Comparison of ENCODE assay signal across 8 cellular contexts in the genomic region with DNA sequence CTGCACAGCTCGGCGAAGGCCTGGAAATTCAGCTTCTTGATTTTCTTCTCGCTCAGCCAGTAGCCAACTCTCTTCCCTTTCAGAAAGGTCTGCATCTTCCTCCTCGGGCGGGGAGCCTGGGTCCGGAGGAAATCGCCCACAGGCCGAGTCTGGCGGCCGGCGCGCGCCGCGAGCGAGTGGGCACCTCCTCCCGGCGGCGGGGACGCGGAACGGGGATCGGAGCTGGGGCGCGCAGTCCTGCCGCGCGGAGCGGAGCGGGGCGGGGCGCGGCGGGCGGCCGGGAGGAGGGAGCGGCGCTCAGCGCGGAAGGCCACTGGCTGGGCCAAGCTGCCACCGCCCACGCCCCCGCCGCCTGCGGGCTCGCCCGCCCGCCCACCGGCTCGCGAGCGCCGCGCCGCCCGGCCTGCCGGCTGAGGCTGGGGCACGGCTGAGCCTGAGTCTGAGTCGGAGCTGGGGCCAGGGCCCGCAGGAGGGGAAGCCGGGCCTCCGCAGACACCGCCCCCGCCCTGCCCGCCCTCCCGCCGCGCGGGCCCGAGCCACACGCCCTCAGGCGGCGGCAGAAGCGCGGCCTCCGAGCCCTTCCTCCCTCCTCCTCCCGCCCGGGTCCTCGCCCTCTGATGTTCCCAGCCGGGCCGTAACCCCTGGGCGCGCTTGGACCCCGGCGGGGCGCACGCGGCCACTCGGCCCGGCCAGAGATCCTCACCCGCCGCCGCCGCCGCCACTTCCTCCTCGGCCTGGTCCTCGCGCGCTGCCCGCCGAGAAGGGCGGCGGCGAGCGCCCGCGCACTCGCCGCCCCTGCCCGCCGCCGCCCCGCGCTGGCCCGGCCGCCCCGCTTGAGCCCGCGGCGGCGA. TPM values are rescaled to one million over a fixed set of nuclear protein-coding genes. Genes with fewer than 3 reads are reported as not detected.
DNase-seq lines count a peak whose midpoint lies in the region; ATAC-seq and TF ChIP-seq lines count a peak whose summit lies in the region.

No MANE protein-coding gene starts in this region.

- DNase-seq in GM13976 (ENCODE audit: low spot score) (peak; percentile 90), NCI-H1417 (lab: John Stamatoyannopoulos, UW) (peak; percentile 93 to 96 (median 93)), T-helper 17 cell (peak; percentile 74 to 86 (median 82)), hepatic stellate cell (ENCODE audit: low spot score) (peak; percentile 90), retina (peak; percentile 82), cortex of kidney (lab: John Stamatoyannopoulos, UW) (no peak)

- in situ Hi-C loops in GM13976 (cut with MboI; ENCODE audit: low sequenced_read_pairs, unreplicated experiment) = no loop called here

- no peak overlapping the region for H3K27ac Mint-ChIP-seq in T-helper 17 cell

- H3K9me3 ChIP-seq in T-helper 17 cell (ENCODE audit: control insufficient read depth, low read length, poor library complexity, severe bottlenecking) = no peaks in the 10 kb centered on the region

- H3K4me3 Mint-ChIP-seq in T-helper 17 cell = peak overlapping the region; percentile 88

- H3K27me3 Mint-ChIP-seq in T-helper 17 cell = no peaks in the 10 kb centered on the region

- ATAC-seq in HG02763 (IDR thresholded peaks at IDR 0.05; ENCODE audit: unreplicated experiment) (peak; percentile 74), T-helper 17 cell (peak; percentile 83)

- peak; percentile 39 for TF ChIP-seq CTCF in GM13976 (IDR thresholded peaks at IDR 0.05; ENCODE audit: borderline replicate concordance, control extremely low read depth, extremely low read depth, insufficient read depth, missing control alignments)

- peak overlapping the region; percentile 84 for H3K27ac ChIP-seq in angular gyrus (ENCODE audit: low read depth, low read length)

- peaks cover 25% of the 10 kb centered on the region for H3K4me1 Mint-ChIP-seq in T-helper 17 cell

- no peaks in the 10 kb centered on the region for H3K36me3 Mint-ChIP-seq in T-helper 17 cell (ENCODE audit: low read depth)

RNA-seq across cellular contexts. Expression of a gene that starts 0.4 kb away (rescaled TPM):
- total RNA-seq in T-helper 17 cell = 10 to 100 TPM; 29.4 to 36.1 TPM
